8 cellular contexts compared by ENCODE assay signal in the genomic region with DNA sequence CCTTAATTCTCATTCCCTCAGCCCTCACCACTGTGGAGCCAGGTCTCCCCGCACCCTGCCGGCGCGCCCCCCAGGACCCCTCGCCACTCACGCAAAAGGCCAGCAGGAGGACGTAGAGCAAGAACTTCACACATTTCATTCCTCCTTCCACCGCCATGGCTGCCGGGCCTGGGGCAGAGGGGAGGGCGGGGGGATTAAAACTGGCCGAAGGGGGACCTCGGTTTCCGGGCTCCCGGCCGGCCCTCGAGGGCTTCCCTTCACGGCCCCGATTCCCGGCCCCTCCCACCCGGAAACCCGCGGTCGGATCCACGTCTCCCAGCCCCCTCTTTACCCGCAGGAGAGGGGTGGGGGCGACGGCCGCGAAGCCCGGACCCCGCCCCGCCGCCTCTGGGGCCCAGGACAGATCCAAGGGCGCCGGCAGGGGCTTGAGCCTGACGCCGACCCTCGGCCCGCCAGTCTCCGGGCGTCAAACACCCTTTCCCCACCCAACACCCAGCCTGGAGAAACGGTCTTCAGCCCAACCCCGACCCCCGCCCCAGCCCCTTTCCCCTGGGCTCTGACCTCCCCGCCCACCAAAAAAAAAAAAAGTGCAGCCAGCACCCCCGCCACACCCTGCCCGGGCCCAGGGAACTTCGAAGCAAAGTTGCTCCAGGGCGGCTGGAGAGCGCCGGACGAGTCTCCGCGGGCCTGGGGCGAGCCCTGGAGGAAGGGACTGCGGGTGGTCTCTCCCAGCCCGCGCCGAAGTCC. TPM values are rescaled to one million over a fixed set of nuclear protein-coding genes. Genes with fewer than 3 reads are reported as not detected.
DNase-seq lines count a peak whose midpoint lies in the region; ATAC-seq, FAIRE-seq and TF ChIP-seq lines count a peak whose summit lies in the region.

No MANE protein-coding gene starts in this region.

- WGBS in HepG2 (ENCODE audit: low lambda C conversion rate) = 0% methylated on average over 15 of the region's 59 CpGs

- CTCF ChIA-PET in Panc1 (lab: Charles Lee) = no interaction called here
- CTCF ChIA-PET in HepG2 (lab: Yijun Ruan, JAX; ENCODE audit: low intra/inter-chr PET ratio, low total read pairs) = no interaction called here

- no peak for TF ChIP-seq EP300 in HepG2 (IDR thresholded peaks at IDR 0.05; ENCODE audit: low read depth in 2 of 2, low read length in 2 of 2)
- no peak for TF ChIP-seq EP300 in HepG2 (CRISPR knock-in tag; IDR thresholded peaks at IDR 0.05; ENCODE audit: borderline replicate concordance)

- POLR2A ChIA-PET in Panc1 (lab: Charles Lee) = interaction anchor here (0.7 kb wide), 1 partner anchor 12 kb away, joined by 3 read pairs; the partner anchor contains the start of gene BLOC1S1
- POLR2A ChIA-PET in HepG2 (lab: Yijun Ruan, JAX) = interaction anchor here (0.9 to 2.7 kb wide), 10 partner anchors 9 to 376 kb away, joined by 3 to 38 read pairs (median 14); partner anchors contain the start of genes BLOC1S1, DNAJC14, ORMDL2 and PA2G4

- H3K27ac ChIP-seq in Panc1 (ENCODE audit: low read length) = peak overlapping the region; percentile 89
- peak overlapping the region; percentile 96 to 98 for H3K27ac ChIP-seq in coronary artery
- peak overlapping the region; percentile 79 for H3K27ac ChIP-seq in HepG2 (ENCODE audit: extremely low read length, insufficient read depth, low read length)

- peak; percentile 30 for DNase-seq in stimulated activated CD4-positive, alpha-beta T cell treated with anti-CD3 and anti-CD28 coated beads, Interleukin-12 subunit alpha, Interleukin-12 subunit beta, amount 100 ng/mL, for 4 hours
- DNase-seq in stimulated activated CD4-positive, alpha-beta T cell treated with anti-CD3 and anti-CD28 coated beads, Interleukin-1b, Interleukin-23, amount 100 ng/mL, for 48 hours = no peak
- DNase-seq in Panc1 (ENCODE audit: low read depth, low spot score) (no peak), coronary artery (ENCODE audit: low spot score) (no peak), HepG2 (ENCODE audit: low spot score) (no peak), kidney glomerular epithelial cell (lab: John Stamatoyannopoulos, UW) (no peak)
- no peak for DNase-seq in stimulated activated naive CD8-positive, alpha-beta T cell treated with anti-CD3 and anti-CD28 coated beads, Interleukin-15, amount 100 ng/mL, for 72 hours

- peak overlapping the region; percentile 89 to 95 for H3K4me3 Mint-ChIP-seq in stimulated activated naive CD8-positive, alpha-beta T cell treated with anti-CD3 and anti-CD28 coated beads, Interleukin-15, amount 100 ng/mL, for 72 hours

- H4K20me1 ChIP-seq in HepG2 (ENCODE audit: insufficient read depth, low read length) = 0 out of 2 replicates have a peak, but pooled peaks cover 8% of the 10 kb centered on the region

- H3K9ac ChIP-seq in HepG2 (ENCODE audit: insufficient read depth, low read depth, low read length) = peak overlapping the region; percentile 85

- no peaks in the 10 kb centered on the region for H3K27me3 Mint-ChIP-seq in stimulated activated naive CD8-positive, alpha-beta T cell treated with anti-CD3 and anti-CD28 coated beads, Interleukin-15, amount 100 ng/mL, for 72 hours

- no peak overlapping the region for H2AFZ ChIP-seq in HepG2 (ENCODE audit: low read length)

- TF ChIP-seq POLR2A in HepG2 (IDR thresholded peaks at IDR 0.05; ENCODE audit: insufficient read depth in 1 of 2, low read depth in 2 of 2, low read length in 2 of 2) = no peak

- no peak for TF ChIP-seq CTCF in Panc1 (IDR thresholded peaks at IDR 0.05)
- no peak for TF ChIP-seq CTCF in coronary artery (IDR thresholded peaks at IDR 0.05)
- TF ChIP-seq CTCF in HepG2 (CRISPR knock-in tag; IDR thresholded peaks at IDR 0.05) = no peak

- H3K36me3 ChIP-seq in Panc1 (ENCODE audit: control insufficient read depth, insufficient read depth, low read length) = peaks cover 10% of the 10 kb centered on the region
- peaks cover 10 to 25% of the 10 kb centered on the region in 2 experiments; a peak in 4 of 5 replicates for H3K36me3 ChIP-seq in HepG2 (replicated peaks in 1 of 2; ENCODE audit: control insufficient read depth in 1 of 2, insufficient read depth in 2 of 2, low read length in 2 of 2)

- no peaks in the 10 kb centered on the region for H3K9me3 ChIP-seq in Panc1 (ENCODE audit: control insufficient read depth, insufficient read depth, low read depth, low read length)
- no peaks in the 10 kb centered on the region for H3K9me3 ChIP-seq in HepG2 (ENCODE audit: low read length)

- TF ChIP-seq RAD21 in HepG2 (CRISPR knock-in tag; IDR thresholded peaks at IDR 0.05) = no peak

- H3K4me3 ChIP-seq in Panc1 (ENCODE audit: low read depth in 2 of 2, low read length in 2 of 2) (peak overlapping the region; percentile 72 to 76), coronary artery (peak overlapping the region; percentile 95), HepG2 (replicated peaks in 1 of 3; ENCODE audit: insufficient read depth in 1 of 3, low read depth in 2 of 3, low read length in 3 of 3) (peak overlapping the region; percentile 84 to 89 (median 84))

- peaks cover 65% of the 10 kb centered on the region for H3K4me1 Mint-ChIP-seq in stimulated activated naive CD8-positive, alpha-beta T cell treated with anti-CD3 and anti-CD28 coated beads, Interleukin-15, amount 100 ng/mL, for 72 hours

- no TSS peak for BruUV-seq in Panc1 (replicated peaks; lab: Mats Ljungman, UMichigan)
- no TSS peak for BruUV-seq in HepG2 (replicated peaks; lab: Mats Ljungman, UMichigan)

- peak; percentile 6 for ATAC-seq in HG02642 (IDR thresholded peaks at IDR 0.05; ENCODE audit: poor library complexity, unreplicated experiment)
- ATAC-seq in Panc1 = peak; percentile 29
- peak; percentile 32 for ATAC-seq in HepG2
- peak; percentile 10 for ATAC-seq in stimulated activated naive CD8-positive, alpha-beta T cell treated with anti-CD3 and anti-CD28 coated beads, Interleukin-15, amount 100 ng/mL, for 72 hours

- peaks cover 12% of the 10 kb centered on the region for H3K79me2 ChIP-seq in HepG2 (ENCODE audit: insufficient read depth, low read length)

- H3K27ac Mint-ChIP-seq in stimulated activated naive CD8-positive, alpha-beta T cell treated with anti-CD3 and anti-CD28 coated beads, Interleukin-15, amount 100 ng/mL, for 72 hours = no peak overlapping the region

- H3K4me2 ChIP-seq in HepG2 (ENCODE audit: low read depth, low read length) = peak overlapping the region; percentile 98

- no peak for FAIRE-seq in HepG2 (lab: Jason Lieb, UNC)

- in situ Hi-C loops in Panc1 (cut with HindIII; ENCODE audit: low pct_unique_long_range_greater_than_20kb, low sequenced_read_pairs) = no loop called here
- in situ Hi-C loops in HepG2 (cut with HindIII; ENCODE audit: extremely low pct_ligation_motif_present, low pct_unique_long_range_greater_than_20kb) = no loop called here

- no peaks in the 10 kb centered on the region for H3K9me3 Mint-ChIP-seq in stimulated activated naive CD8-positive, alpha-beta T cell treated with anti-CD3 and anti-CD28 coated beads, Interleukin-15, amount 100 ng/mL, for 72 hours

- intact Hi-C loops in Panc1 (cut with micrococcal nuclease; ENCODE audit: unreplicated experiment) (loop anchor here (5.0 to 10.0 kb wide), 2 partner anchors 199 to 534 kb away; partner anchors contain the start of gene PYM1), HepG2 (cut with micrococcal nuclease; ENCODE audit: unreplicated experiment) (loop anchor here (2.0 kb wide), 1 partner anchor 48 kb away; a partner anchor contains a TSS)

- H3K27me3 ChIP-seq in Panc1 (ENCODE audit: control insufficient read depth, insufficient read depth, low read length) = no peaks in the 10 kb centered on the region
- no peaks in the 10 kb centered on the region; a peak in 1 of 5 replicates for H3K27me3 ChIP-seq in HepG2 (ENCODE audit: control insufficient read depth in 1 of 2, insufficient read depth in 2 of 2, low read length in 2 of 2)

- H3K4me1 ChIP-seq in Panc1 (ENCODE audit: control insufficient read depth, insufficient read depth, low read length) (peaks cover 31% of the 10 kb centered on the region), HepG2 (ENCODE audit: insufficient read depth, low read length) (peaks cover 46% of the 10 kb centered on the region)

RNA-seq across cellular contexts. Expression of gene CD63, which starts 0.5 kb away (rescaled TPM):
- 879 TPM for total RNA-seq in Panc1 (2021; ENCODE audit: unreplicated experiment)
- polyA plus RNA-seq in Panc1 (2012; ENCODE audit: insufficient read length) = 651 TPM
- 134 and 277 TPM in 2 replicates for total RNA-seq in HepG2 (2016; rRNA removed; fragmentation: Illumina TruSeq; extraction: Trizol)
- total RNA-seq in HepG2 (2016; cell fraction: cytosol; rRNA removed; fragmentation: Illumina TruSeq; extraction: Trizol; ENCODE audit: low read depth) = 129 and 132 TPM in 2 replicates
- 128 and 284 TPM in 2 replicates for total RNA-seq in HepG2 (2016; cell fraction: insoluble cytoplasmic fraction; rRNA removed; fragmentation: Illumina TruSeq; extraction: Trizol)
- total RNA-seq in HepG2 (2016; cell fraction: membrane; rRNA removed; fragmentation: Illumina TruSeq; extraction: Trizol) = 138 and 152 TPM in 2 replicates
- total RNA-seq in HepG2 (2016; cell fraction: nucleus; rRNA removed; fragmentation: Illumina TruSeq; extraction: Trizol) = 203 and 224 TPM in 2 replicates
- 211 and 234 TPM in 2 replicates for polyA plus RNA-seq in HepG2 (2011; rRNA removed)
- 424 and 444 TPM in 2 replicates for polyA plus RNA-seq in HepG2 (2011; cell fraction: cytosol; rRNA removed)
- polyA plus RNA-seq in HepG2 (2011; cell fraction: nucleus; rRNA removed) = 140 and 196 TPM in 2 replicates
- 226 and 283 TPM in 2 replicates for polyA plus RNA-seq in HepG2 (2012)
- 186 and 213 TPM in 2 replicates for polyA plus RNA-seq in HepG2 (2016; cell fraction: cytosol; fragmentation: Illumina TruSeq; extraction: Trizol; ENCODE audit: low read depth)
- polyA plus RNA-seq in HepG2 (2016; cell fraction: insoluble cytoplasmic fraction; fragmentation: Illumina TruSeq; extraction: Trizol; ENCODE audit: low read depth) = 153 and 161 TPM in 2 replicates
- polyA plus RNA-seq in HepG2 (2016; cell fraction: membrane; fragmentation: Illumina TruSeq; extraction: Trizol; ENCODE audit: low read depth) = 149 and 167 TPM in 2 replicates
- 381 and 422 TPM in 2 replicates for polyA plus RNA-seq in HepG2 (2016; cell fraction: nucleus; fragmentation: Illumina TruSeq; extraction: Trizol; ENCODE audit: insufficient read depth, low read depth)
- polyA minus RNA-seq in HepG2 (2011; rRNA and poly(A)+ RNA removed; ENCODE audit: low replicate concordance) = 159 and 211 TPM in 2 replicates
- 94.7 and 99.2 TPM in 2 replicates for polyA minus RNA-seq in HepG2 (2011; cell fraction: cytosol; rRNA and poly(A)+ RNA removed)
- 47.0 and 55.9 TPM in 2 replicates for polyA minus RNA-seq in HepG2 (2011; cell fraction: nucleus; rRNA and poly(A)+ RNA removed)

RNA-seq across cellular contexts. Expression of gene RDH5, which starts 8.2 kb away (rescaled TPM):
- total RNA-seq in Panc1 (2021; ENCODE audit: unreplicated experiment) (2.8 TPM), HepG2 (2016; rRNA removed; fragmentation: Illumina TruSeq; extraction: Trizol) (1.0 and 2.6 TPM in 2 replicates)
- polyA plus RNA-seq in Panc1 (2012; ENCODE audit: insufficient read length) = 1.8 TPM
- 1.2 and 1.5 TPM in 2 replicates for total RNA-seq in HepG2 (2016; cell fraction: cytosol; rRNA removed; fragmentation: Illumina TruSeq; extraction: Trizol; ENCODE audit: low read depth)
- 1.2 and 2.6 TPM in 2 replicates for total RNA-seq in HepG2 (2016; cell fraction: insoluble cytoplasmic fraction; rRNA removed; fragmentation: Illumina TruSeq; extraction: Trizol)
- total RNA-seq in HepG2 (2016; cell fraction: membrane; rRNA removed; fragmentation: Illumina TruSeq; extraction: Trizol) = 1.3 and 1.5 TPM in 2 replicates
- 4.5 and 6.2 TPM in 2 replicates for total RNA-seq in HepG2 (2016; cell fraction: nucleus; rRNA removed; fragmentation: Illumina TruSeq; extraction: Trizol)
- 5.7 TPM in 2 replicates for polyA plus RNA-seq in HepG2 (2011; rRNA removed)
- 2.4 and 3.4 TPM in 2 replicates for polyA plus RNA-seq in HepG2 (2011; cell fraction: cytosol; rRNA removed)
- 17.8 and 19.4 TPM in 2 replicates for polyA plus RNA-seq in HepG2 (2011; cell fraction: nucleus; rRNA removed)
- polyA plus RNA-seq in HepG2 (2012) = 3.3 and 4.2 TPM in 2 replicates
- polyA plus RNA-seq in HepG2 (2016; cell fraction: cytosol; fragmentation: Illumina TruSeq; extraction: Trizol; ENCODE audit: low read depth) = 0.41 and 0.84 TPM in 2 replicates
- 0.71 and 0.91 TPM in 2 replicates for polyA plus RNA-seq in HepG2 (2016; cell fraction: insoluble cytoplasmic fraction; fragmentation: Illumina TruSeq; extraction: Trizol; ENCODE audit: low read depth)
- polyA plus RNA-seq in HepG2 (2016; cell fraction: membrane; fragmentation: Illumina TruSeq; extraction: Trizol; ENCODE audit: low read depth) = 1.0 and 1.1 TPM in 2 replicates
- polyA plus RNA-seq in HepG2 (2016; cell fraction: nucleus; fragmentation: Illumina TruSeq; extraction: Trizol; ENCODE audit: insufficient read depth, low read depth) = 9.3 and 11.2 TPM in 2 replicates
- polyA minus RNA-seq in HepG2 (2011; rRNA and poly(A)+ RNA removed; ENCODE audit: low replicate concordance) = 4.1 and 8.8 TPM in 2 replicates
- 0.53 and 0.79 TPM in 2 replicates for polyA minus RNA-seq in HepG2 (2011; cell fraction: cytosol; rRNA and poly(A)+ RNA removed)
- 11.6 and 16.1 TPM in 2 replicates for polyA minus RNA-seq in HepG2 (2011; cell fraction: nucleus; rRNA and poly(A)+ RNA removed)

RNA-seq across cellular contexts. Expression of gene BLOC1S1, which starts 12.5 kb away (rescaled TPM):
- total RNA-seq in Panc1 (2021; ENCODE audit: unreplicated experiment) (87.3 TPM), HepG2 (2016; rRNA removed; fragmentation: Illumina TruSeq; extraction: Trizol) (95.3 and 99.7 TPM in 2 replicates)
- 118 TPM for polyA plus RNA-seq in Panc1 (2012; ENCODE audit: insufficient read length)
- 118 and 144 TPM in 2 replicates for total RNA-seq in HepG2 (2016; cell fraction: cytosol; rRNA removed; fragmentation: Illumina TruSeq; extraction: Trizol; ENCODE audit: low read depth)
- 97.9 and 110 TPM in 2 replicates for total RNA-seq in HepG2 (2016; cell fraction: insoluble cytoplasmic fraction; rRNA removed; fragmentation: Illumina TruSeq; extraction: Trizol)
- total RNA-seq in HepG2 (2016; cell fraction: membrane; rRNA removed; fragmentation: Illumina TruSeq; extraction: Trizol) = 102 and 108 TPM in 2 replicates
- 34.2 and 48.7 TPM in 2 replicates for total RNA-seq in HepG2 (2016; cell fraction: nucleus; rRNA removed; fragmentation: Illumina TruSeq; extraction: Trizol)
- polyA plus RNA-seq in HepG2 (2011; rRNA removed) = 50.5 and 55.1 TPM in 2 replicates
- polyA plus RNA-seq in HepG2 (2011; cell fraction: cytosol; rRNA removed) = 74.9 and 112 TPM in 2 replicates
- 22.5 and 27.2 TPM in 2 replicates for polyA plus RNA-seq in HepG2 (2011; cell fraction: nucleus; rRNA removed)
- 34.8 and 38.2 TPM in 2 replicates for polyA plus RNA-seq in HepG2 (2012)
- 149 and 162 TPM in 2 replicates for polyA plus RNA-seq in HepG2 (2016; cell fraction: cytosol; fragmentation: Illumina TruSeq; extraction: Trizol; ENCODE audit: low read depth)
- 107 and 112 TPM in 2 replicates for polyA plus RNA-seq in HepG2 (2016; cell fraction: insoluble cytoplasmic fraction; fragmentation: Illumina TruSeq; extraction: Trizol; ENCODE audit: low read depth)
- polyA plus RNA-seq in HepG2 (2016; cell fraction: membrane; fragmentation: Illumina TruSeq; extraction: Trizol; ENCODE audit: low read depth) = 91.5 and 100 TPM in 2 replicates
- polyA plus RNA-seq in HepG2 (2016; cell fraction: nucleus; fragmentation: Illumina TruSeq; extraction: Trizol; ENCODE audit: insufficient read depth, low read depth) = 64.2 and 67.2 TPM in 2 replicates
- polyA minus RNA-seq in HepG2 (2011; rRNA and poly(A)+ RNA removed; ENCODE audit: low replicate concordance) = 21.9 and 89.7 TPM in 2 replicates
- 6.7 and 11.0 TPM in 2 replicates for polyA minus RNA-seq in HepG2 (2011; cell fraction: cytosol; rRNA and poly(A)+ RNA removed)
- 7.8 and 8.2 TPM in 2 replicates for polyA minus RNA-seq in HepG2 (2011; cell fraction: nucleus; rRNA and poly(A)+ RNA removed)

RNA-seq across cellular contexts. Expression of gene GDF11, which starts 14.6 kb away (rescaled TPM):
- total RNA-seq in Panc1 (2021; ENCODE audit: unreplicated experiment) (11.8 TPM), HepG2 (2016; rRNA removed; fragmentation: Illumina TruSeq; extraction: Trizol) (1.4 and 1.5 TPM in 2 replicates)
- polyA plus RNA-seq in Panc1 (2012; ENCODE audit: insufficient read length) = 9.7 TPM
- total RNA-seq in HepG2 (2016; cell fraction: cytosol; rRNA removed; fragmentation: Illumina TruSeq; extraction: Trizol; ENCODE audit: low read depth) = 5.4 and 5.8 TPM in 2 replicates
- 0.56 and 1.8 TPM in 2 replicates for total RNA-seq in HepG2 (2016; cell fraction: insoluble cytoplasmic fraction; rRNA removed; fragmentation: Illumina TruSeq; extraction: Trizol)
- total RNA-seq in HepG2 (2016; cell fraction: membrane; rRNA removed; fragmentation: Illumina TruSeq; extraction: Trizol) = 6.1 and 6.4 TPM in 2 replicates
- 0.53 and 1.2 TPM in 2 replicates for total RNA-seq in HepG2 (2016; cell fraction: nucleus; rRNA removed; fragmentation: Illumina TruSeq; extraction: Trizol)
- polyA plus RNA-seq in HepG2 (2011; rRNA removed) = 0.63 and 1.0 TPM in 2 replicates
- 0.85 and 1.1 TPM in 2 replicates for polyA plus RNA-seq in HepG2 (2011; cell fraction: cytosol; rRNA removed)
- polyA plus RNA-seq in HepG2 (2011; cell fraction: nucleus; rRNA removed) = 0.83 and 1.1 TPM in 2 replicates
- 0.56 and 1.0 TPM in 2 replicates for polyA plus RNA-seq in HepG2 (2012)
- 14.3 and 14.9 TPM in 2 replicates for polyA plus RNA-seq in HepG2 (2016; cell fraction: cytosol; fragmentation: Illumina TruSeq; extraction: Trizol; ENCODE audit: low read depth)
- 2.1 and 3.0 TPM in 2 replicates for polyA plus RNA-seq in HepG2 (2016; cell fraction: insoluble cytoplasmic fraction; fragmentation: Illumina TruSeq; extraction: Trizol; ENCODE audit: low read depth)
- 11.3 and 12.5 TPM in 2 replicates for polyA plus RNA-seq in HepG2 (2016; cell fraction: membrane; fragmentation: Illumina TruSeq; extraction: Trizol; ENCODE audit: low read depth)
- polyA plus RNA-seq in HepG2 (2016; cell fraction: nucleus; fragmentation: Illumina TruSeq; extraction: Trizol; ENCODE audit: insufficient read depth, low read depth) = 2.0 and 2.7 TPM in 2 replicates
- 1.8 and 14.3 TPM in 2 replicates for polyA minus RNA-seq in HepG2 (2011; rRNA and poly(A)+ RNA removed; ENCODE audit: low replicate concordance)
- polyA minus RNA-seq in HepG2 (2011; cell fraction: cytosol; rRNA and poly(A)+ RNA removed) = 0.18 and 0.49 TPM in 2 replicates
- 0.90 and 0.99 TPM in 2 replicates for polyA minus RNA-seq in HepG2 (2011; cell fraction: nucleus; rRNA and poly(A)+ RNA removed)

RNA-seq across cellular contexts. Expression of gene ITGA7, which starts 20.7 kb away (rescaled TPM):
- total RNA-seq in Panc1 (2021; ENCODE audit: unreplicated experiment) (2.5 TPM), HepG2 (2016; rRNA removed; fragmentation: Illumina TruSeq; extraction: Trizol) (0.24 and 0.75 TPM in 2 replicates)
- 1.8 TPM for polyA plus RNA-seq in Panc1 (2012; ENCODE audit: insufficient read length)
- total RNA-seq in HepG2 (2016; cell fraction: cytosol; rRNA removed; fragmentation: Illumina TruSeq; extraction: Trizol; ENCODE audit: low read depth) = not detected in 2 replicates
- 0.15 and 0.35 TPM in 2 replicates for total RNA-seq in HepG2 (2016; cell fraction: insoluble cytoplasmic fraction; rRNA removed; fragmentation: Illumina TruSeq; extraction: Trizol)
- 0.03 and 0.14 TPM in 2 replicates for total RNA-seq in HepG2 (2016; cell fraction: membrane; rRNA removed; fragmentation: Illumina TruSeq; extraction: Trizol)
- total RNA-seq in HepG2 (2016; cell fraction: nucleus; rRNA removed; fragmentation: Illumina TruSeq; extraction: Trizol) = 1.3 and 1.5 TPM in 2 replicates
- 0.65 and 1.8 TPM in 2 replicates for polyA plus RNA-seq in HepG2 (2011; rRNA removed)
- polyA plus RNA-seq in HepG2 (2011; cell fraction: cytosol; rRNA removed) = 0.16 and 0.28 TPM in 2 replicates
- polyA plus RNA-seq in HepG2 (2011; cell fraction: nucleus; rRNA removed) = 12.1 and 12.6 TPM in 2 replicates
- polyA plus RNA-seq in HepG2 (2012) = 1.1 and 1.2 TPM in 2 replicates
- not detected in 2 replicates for polyA plus RNA-seq in HepG2 (2016; cell fraction: cytosol; fragmentation: Illumina TruSeq; extraction: Trizol; ENCODE audit: low read depth)
- 0.28 TPM in 1 of 2 replicates, not detected in the other for polyA plus RNA-seq in HepG2 (2016; cell fraction: insoluble cytoplasmic fraction; fragmentation: Illumina TruSeq; extraction: Trizol; ENCODE audit: low read depth)
- polyA plus RNA-seq in HepG2 (2016; cell fraction: membrane; fragmentation: Illumina TruSeq; extraction: Trizol; ENCODE audit: low read depth) = not detected in 2 replicates
- polyA plus RNA-seq in HepG2 (2016; cell fraction: nucleus; fragmentation: Illumina TruSeq; extraction: Trizol; ENCODE audit: insufficient read depth, low read depth) = 1.7 and 2.7 TPM in 2 replicates
- 1.4 and 1.9 TPM in 2 replicates for polyA minus RNA-seq in HepG2 (2011; rRNA and poly(A)+ RNA removed; ENCODE audit: low replicate concordance)
- polyA minus RNA-seq in HepG2 (2011; cell fraction: cytosol; rRNA and poly(A)+ RNA removed) = not detected in 2 replicates
- 2.2 and 3.1 TPM in 2 replicates for polyA minus RNA-seq in HepG2 (2011; cell fraction: nucleus; rRNA and poly(A)+ RNA removed)
